In genomic region chr14:27668531-27668930, GRCh38 we compare ENCODE assay signal across 20 cellular contexts.
"Had no signal": no experiment of that assay in that cellular context is flagged by ENCODE, and none has a peak within 500 bp of the region (broad histone marks: within the 10 kb centered on the region; RNA-seq: fewer than 3 reads in every experiment).

No MANE protein-coding gene starts in this region.

- DNase-seq: head of caudate nucleus; hippocampal formation; immature natural killer cell; left ventricle myocardium inferior; naive thymus-derived CD8-positive, alpha-beta T cell; ovary; right lobe of liver; stimulated activated CD4-positive, alpha-beta T cell treated with anti-CD3 and anti-CD28 coated beads, Interleukin-1b, Interleukin-23, amount 100 ng/mL, for 48 hours; stimulated activated CD4-positive, alpha-beta T cell treated with anti-CD3 and anti-CD28 coated beads, Interleukin-4, amount 100 ng/mL, for 1 hour; stimulated activated naive CD4-positive, alpha-beta T cell; tibial artery; upper lobe of right lung had no signal

- H3K27ac Mint-ChIP-seq: immature natural killer cell; naive thymus-derived CD8-positive, alpha-beta T cell; nephron; progenitor cell of endocrine pancreas; stimulated activated naive CD8-positive, alpha-beta T cell treated with anti-CD3 and anti-CD28 coated beads, Interleukin-15, Interleukin-2, amounts not matched to agents 100 ng/mL and 50 ng/mL, for 24 hours had no signal

- H3K4me3 Mint-ChIP-seq: immature natural killer cell; naive thymus-derived CD8-positive, alpha-beta T cell; nephron; stimulated activated naive CD8-positive, alpha-beta T cell treated with anti-CD3 and anti-CD28 coated beads, Interleukin-15, Interleukin-2, amounts not matched to agents 100 ng/mL and 50 ng/mL, for 24 hours had no signal

- H3K9me3 ChIP-seq: ovary, right atrium auricular region, right lobe of liver, suprapubic skin, thoracic aorta, tibial artery, upper lobe of right lung had no signal

- H3K27ac ChIP-seq: left ventricle myocardium inferior, ovary, right atrium auricular region, right lobe of liver, suprapubic skin, thoracic aorta, tibial artery, upper lobe of right lung had no signal

- H3K36me3 ChIP-seq: left ventricle myocardium inferior, ovary, right atrium auricular region, right lobe of liver, suprapubic skin, thoracic aorta, tibial artery, upper lobe of right lung had no signal

- H3K4me3 ChIP-seq: left ventricle myocardium inferior, lung, ovary, right atrium auricular region, right lobe of liver, smooth muscle cell, suprapubic skin, thoracic aorta, tibial artery, upper lobe of right lung had no signal

- H3K27me3 ChIP-seq: ovary, right atrium auricular region, right lobe of liver, suprapubic skin, tibial artery, upper lobe of right lung had no signal

- H3K4me1 ChIP-seq: left ventricle myocardium inferior, right atrium auricular region, right lobe of liver, suprapubic skin, tibial artery, upper lobe of right lung had no signal

- ATAC-seq: naive thymus-derived CD8-positive, alpha-beta T cell; right lobe of liver; upper lobe of right lung had no signal

- H3K4me1 Mint-ChIP-seq: nephron had no signal

- H3K27me3 Mint-ChIP-seq: naive thymus-derived CD8-positive, alpha-beta T cell; progenitor cell of endocrine pancreas; stimulated activated naive CD8-positive, alpha-beta T cell treated with anti-CD3 and anti-CD28 coated beads, Interleukin-15, Interleukin-2, amounts not matched to agents 100 ng/mL and 50 ng/mL, for 24 hours had no signal

- H3K4me2 ChIP-seq: smooth muscle cell had no signal
